8 cellular contexts compared by ENCODE assay signal in genomic region chr6:42781811-42782688, GRCh38. TPM values are rescaled to one million over a fixed set of nuclear protein-coding genes. Genes with fewer than 3 reads are reported as not detected.
DNase-seq lines count a peak whose midpoint lies in the region; ATAC-seq and TF ChIP-seq lines count a peak whose summit lies in the region.

A gene with protein sequence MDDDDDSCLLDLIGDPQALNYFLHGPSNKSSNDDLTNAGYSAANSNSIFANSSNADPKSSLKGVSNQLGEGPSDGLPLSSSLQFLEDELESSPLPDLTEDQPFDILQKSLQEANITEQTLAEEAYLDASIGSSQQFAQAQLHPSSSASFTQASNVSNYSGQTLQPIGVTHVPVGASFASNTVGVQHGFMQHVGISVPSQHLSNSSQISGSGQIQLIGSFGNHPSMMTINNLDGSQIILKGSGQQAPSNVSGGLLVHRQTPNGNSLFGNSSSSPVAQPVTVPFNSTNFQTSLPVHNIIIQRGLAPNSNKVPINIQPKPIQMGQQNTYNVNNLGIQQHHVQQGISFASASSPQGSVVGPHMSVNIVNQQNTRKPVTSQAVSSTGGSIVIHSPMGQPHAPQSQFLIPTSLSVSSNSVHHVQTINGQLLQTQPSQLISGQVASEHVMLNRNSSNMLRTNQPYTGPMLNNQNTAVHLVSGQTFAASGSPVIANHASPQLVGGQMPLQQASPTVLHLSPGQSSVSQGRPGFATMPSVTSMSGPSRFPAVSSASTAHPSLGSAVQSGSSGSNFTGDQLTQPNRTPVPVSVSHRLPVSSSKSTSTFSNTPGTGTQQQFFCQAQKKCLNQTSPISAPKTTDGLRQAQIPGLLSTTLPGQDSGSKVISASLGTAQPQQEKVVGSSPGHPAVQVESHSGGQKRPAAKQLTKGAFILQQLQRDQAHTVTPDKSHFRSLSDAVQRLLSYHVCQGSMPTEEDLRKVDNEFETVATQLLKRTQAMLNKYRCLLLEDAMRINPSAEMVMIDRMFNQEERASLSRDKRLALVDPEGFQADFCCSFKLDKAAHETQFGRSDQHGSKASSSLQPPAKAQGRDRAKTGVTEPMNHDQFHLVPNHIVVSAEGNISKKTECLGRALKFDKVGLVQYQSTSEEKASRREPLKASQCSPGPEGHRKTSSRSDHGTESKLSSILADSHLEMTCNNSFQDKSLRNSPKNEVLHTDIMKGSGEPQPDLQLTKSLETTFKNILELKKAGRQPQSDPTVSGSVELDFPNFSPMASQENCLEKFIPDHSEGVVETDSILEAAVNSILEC (plus strand): TSS chr6:42782052. CDS start chr6:42822023, 39,971 bp downstream.

- H3K9ac ChIP-seq in fibroblast of lung (ENCODE audit: insufficient read depth, low read length): peak within 1 kb of the TSS; percentile 99

- peaks cover 15 to 37% (median 28%) of the 10 kb centered on the region in 4 donors for H3K4me1 Mint-ChIP-seq in naive thymus-derived CD8-positive, alpha-beta T cell
- H3K4me1 Mint-ChIP-seq in stimulated activated naive B cell treated with anti-CD40 and anti-IgM and Interleukin-4, amounts not matched to agents 10 μg/mL and 1 μg/mL and 100 μg/mL, for 72 hours: peaks cover 31 to 35% of the 10 kb centered on the region in 2 donors

- TF ChIP-seq CTCF in fibroblast of lung (conservative IDR thresholded peaks at IDR 0.05 in 1 of 2, IDR thresholded peaks at IDR 0.05 in 1 of 2; ENCODE audit: low read depth in 1 of 2, low read length in 2 of 2): no peak

- H3K36me3 ChIP-seq in fibroblast of lung (ENCODE audit: control insufficient read depth, insufficient read depth, low read length): no peaks in the 10 kb centered on the region

- H2AFZ ChIP-seq in fibroblast of lung (ENCODE audit: low read length): no peak within 1 kb of the TSS

- peak within 1 kb of the TSS; percentile 79 for H3K4me3 ChIP-seq in Jurkat, Clone E6-1 (ENCODE audit: low read length)
- H3K4me3 ChIP-seq in fibroblast of lung (replicated peaks in 1 of 4; ENCODE audit: control extremely low read depth in 1 of 4, insufficient read depth in 1 of 4, low read depth in 3 of 4, low read length in 4 of 4): peak within 1 kb of the TSS; percentile 45 to 86 (median 74)

- H3K4me3 Mint-ChIP-seq in naive thymus-derived CD8-positive, alpha-beta T cell: peak within 1 kb of the TSS in 9 of 10 donors; percentile 95 to 100 (median 99)
- peak within 1 kb of the TSS; percentile 89 to 91 for H3K4me3 Mint-ChIP-seq in stimulated activated naive B cell treated with anti-CD40 and anti-IgM and Interleukin-4, amounts not matched to agents 10 μg/mL and 1 μg/mL and 100 μg/mL, for 72 hours

- POLR2A ChIA-PET in naive thymus-derived CD8-positive, alpha-beta T cell (lab: Charles Lee): interaction anchor here (0.6 to 13.0 kb wide), 46 partner anchors 9 to 734 kb away, joined by 3 to 852 read pairs (median 6); partner anchors contain the start of genes ABCC10, CNPY3, KLHDC3 and MEA1

- H3K4me2 ChIP-seq in fibroblast of lung (ENCODE audit: extremely low read depth, insufficient read depth, low read length): peak within 1 kb of the TSS; percentile 84

- peak within 1 kb of the TSS in 8 of 10 donors; percentile 100 for H3K27ac Mint-ChIP-seq in naive thymus-derived CD8-positive, alpha-beta T cell
- H3K27ac Mint-ChIP-seq in stimulated activated naive B cell treated with anti-CD40 and anti-IgM and Interleukin-4, amounts not matched to agents 10 μg/mL and 1 μg/mL and 100 μg/mL, for 72 hours: peak within 1 kb of the TSS; percentile 98

- no peaks in the 10 kb centered on the region for H3K9me3 ChIP-seq in fibroblast of lung (ENCODE audit: control insufficient read depth, insufficient read depth, low read depth, low read length)

- ATAC-seq in naive thymus-derived CD8-positive, alpha-beta T cell: peak; percentile 11 to 24
- ATAC-seq in stimulated activated naive B cell treated with anti-CD40 and anti-IgM and Interleukin-4, amounts not matched to agents 10 μg/mL and 1 μg/mL and 100 μg/mL, for 72 hours (replicated peaks): peak; percentile 27 to 40
- ATAC-seq in GM21737 (IDR thresholded peaks at IDR 0.05; ENCODE audit: unreplicated experiment): no peak

- peak; percentile 90 for DNase-seq in DMS 273 (lab: John Stamatoyannopoulos, UW; ENCODE audit: unreplicated experiment)
- DNase-seq in Jurkat, Clone E6-1 (ENCODE audit: low read depth, low spot score): no peak
- peak; percentile 89 for DNase-seq in RPMI7951 (ENCODE audit: low read depth)
- DNase-seq in activated T-helper 1 cell treated with anti-CD3 and anti-CD28 coated beads, Interleukin-2, amount 50 U/mL, for 16 hours (ENCODE audit: low read depth in 1 of 2, low spot score in 1 of 2): peak; percentile 41 to 53
- peak; percentile 89 to 90 for DNase-seq in fibroblast of lung (ENCODE audit: low read depth in 2 of 2)
- DNase-seq in naive thymus-derived CD8-positive, alpha-beta T cell: peak; percentile 60 to 88 (median 76)
- DNase-seq in stimulated activated naive B cell treated with anti-CD40 and anti-IgM and Interleukin-4, amounts not matched to agents 10 μg/mL and 1 μg/mL and 100 μg/mL, for 72 hours: peak; percentile 56

- no peaks in the 10 kb centered on the region for H3K27me3 ChIP-seq in fibroblast of lung (ENCODE audit: control insufficient read depth, insufficient read depth, low read length)

- H4K20me1 ChIP-seq in fibroblast of lung (ENCODE audit: control insufficient read depth, extremely low read depth, insufficient read depth, low read length): no peaks in the 10 kb centered on the region

- H3K36me3 Mint-ChIP-seq in naive thymus-derived CD8-positive, alpha-beta T cell: peaks cover 0 to 7% (median 3%) of the 10 kb centered on the region in 3 donors
- H3K36me3 Mint-ChIP-seq in stimulated activated naive B cell treated with anti-CD40 and anti-IgM and Interleukin-4, amounts not matched to agents 10 μg/mL and 1 μg/mL and 100 μg/mL, for 72 hours: peaks cover 10 to 15% of the 10 kb centered on the region in 2 donors

- no peaks in the 10 kb centered on the region for H3K9me3 Mint-ChIP-seq in naive thymus-derived CD8-positive, alpha-beta T cell
- H3K9me3 Mint-ChIP-seq in stimulated activated naive B cell treated with anti-CD40 and anti-IgM and Interleukin-4, amounts not matched to agents 10 μg/mL and 1 μg/mL and 100 μg/mL, for 72 hours: no peaks in the 10 kb centered on the region

- H3K27me3 Mint-ChIP-seq in naive thymus-derived CD8-positive, alpha-beta T cell: no peaks in the 10 kb centered on the region
- H3K27me3 Mint-ChIP-seq in stimulated activated naive B cell treated with anti-CD40 and anti-IgM and Interleukin-4, amounts not matched to agents 10 μg/mL and 1 μg/mL and 100 μg/mL, for 72 hours: no peaks in the 10 kb centered on the region

- H3K79me2 ChIP-seq in fibroblast of lung (ENCODE audit: control insufficient read depth, insufficient read depth, low read length): peaks cover 30% of the 10 kb centered on the region

- H3K27ac ChIP-seq in fibroblast of lung (ENCODE audit: insufficient read depth, low read length): peak within 1 kb of the TSS; percentile 96

- H3K4me1 ChIP-seq in fibroblast of lung (ENCODE audit: control insufficient read depth, extremely low read depth, insufficient read depth, low read length): peaks cover 5% of the 10 kb centered on the region

RNA-seq across cellular contexts. Expression of the gene that starts here (rescaled TPM):
- 3.9 TPM for polyA plus RNA-seq in Jurkat, Clone E6-1 (2012; ENCODE audit: insufficient read depth, insufficient read length)
- total RNA-seq in RPMI7951 (2014; rRNA removed; shearing (Covaris generic)): 4.2 and 4.4 TPM in 2 replicates
- 4.9 and 6.9 TPM in 2 replicates for total RNA-seq in fibroblast of lung
- polyA plus RNA-seq in fibroblast of lung: 10.2 and 11.5 TPM in 2 replicates
- polyA plus RNA-seq in fibroblast of lung (2012): 3.5 and 4.6 TPM in 2 replicates
- polyA minus RNA-seq in fibroblast of lung (ENCODE audit: low replicate concordance): 9.2 and 10.1 TPM in 2 replicates
- total RNA-seq in naive thymus-derived CD8-positive, alpha-beta T cell: 10 to 100 TPM; 38.6 to 39.9 TPM
- polyA plus RNA-seq in naive thymus-derived CD8-positive, alpha-beta T cell: 1 to 10 TPM; 3.6 to 6.3 (median 4.2) TPM
